20 cellular contexts compared by ENCODE assay signal in genomic region chr3:38614651-38615352, GRCh38. TPM values are rescaled to one million over a fixed set of nuclear protein-coding genes. Genes with fewer than 3 reads are reported as not detected.
DNase-seq lines count a peak whose midpoint lies in the region; ATAC-seq and TF ChIP-seq lines count a peak whose summit lies in the region.
"Had no signal": no experiment of that assay in that cellular context is flagged by ENCODE, and none has a peak within 500 bp of the region (broad histone marks: within the 10 kb centered on the region; RNA-seq: fewer than 3 reads in every experiment).

No MANE protein-coding gene starts in this region.

- H3K27me3 ChIP-seq in RWPE2 (ENCODE audit: insufficient read depth, poor library complexity, severe bottlenecking) (no peaks in the 10 kb centered on the region), sigmoid colon (no peaks in the 10 kb centered on the region)
- no peaks in the 10 kb centered on the region for H3K27me3 ChIP-seq in CD4-positive, alpha-beta T cell (ENCODE audit: control insufficient read depth, insufficient read depth, low read length)

- H3K4me1 ChIP-seq in RWPE2 (ENCODE audit: insufficient read depth, poor library complexity, severe bottlenecking) (no peaks in the 10 kb centered on the region), sigmoid colon (no peaks in the 10 kb centered on the region)
- H3K4me1 ChIP-seq: HAP-1 had no signal

- POLR2A ChIA-PET in CD4-positive, alpha-beta T cell (lab: Charles Lee) = no interaction called here

- no peak for TF ChIP-seq POLR2A in sigmoid colon (IDR thresholded peaks at IDR 0.05)

- no peak for TF ChIP-seq EP300 in sigmoid colon (IDR thresholded peaks at IDR 0.05)

- WGBS in sigmoid colon, 2 donors = 72 to 87% methylated on average over 9 of the region's 9 CpGs

- H3K4me3 Mint-ChIP-seq in CD4-positive, alpha-beta T cell = no peak overlapping the region
- H3K4me3 Mint-ChIP-seq: HFFc6 had no signal

- no peaks in the 10 kb centered on the region for H3K4me1 Mint-ChIP-seq in CD4-positive, alpha-beta T cell (ENCODE audit: low read depth)

- no peaks in the 10 kb centered on the region for H3K9me3 Mint-ChIP-seq in CD4-positive, alpha-beta T cell
- H3K9me3 Mint-ChIP-seq: HFFc6 had no signal

- ATAC-seq in RWPE2 (ENCODE audit: low read depth) (no peak), Right ventricle myocardium superior (ENCODE audit: poor library complexity) (peak; percentile 18), left ventricle myocardium superior (peak; percentile 23), GM18909 (IDR thresholded peaks at IDR 0.05; ENCODE audit: poor library complexity, unreplicated experiment) (no peak)
- ATAC-seq in CD4-positive, alpha-beta T cell (ENCODE audit: poor library complexity) = no peak

- CTCF ChIA-PET in CD4-positive, alpha-beta T cell (lab: Charles Lee) = no interaction called here

- TF ChIP-seq CTCF in RWPE2 (IDR thresholded peaks at IDR 0.05; ENCODE audit: poor library complexity, severe bottlenecking) (no peak), sigmoid colon (IDR thresholded peaks at IDR 0.05) (no peak), foreskin fibroblast (IDR thresholded peaks at IDR 0.05; ENCODE audit: low read depth, low read length) (no peak)
- no peak for TF ChIP-seq CTCF in CD4-positive, alpha-beta T cell (IDR thresholded peaks at IDR 0.05)

- no peaks in the 10 kb centered on the region for H3K36me3 ChIP-seq in RWPE2 (ENCODE audit: low read depth)
- no peaks in the 10 kb centered on the region for H3K36me3 ChIP-seq in sigmoid colon
- H3K36me3 ChIP-seq: HAP-1 had no signal

- DNase-seq in RWPE2 (ENCODE audit: low spot score) (peak; percentile 28), Right ventricle myocardium superior (no peak), left ventricle myocardium superior (no peak), sigmoid colon (peak; percentile 49), foreskin fibroblast (no peak)
- DNase-seq in CD4-positive, alpha-beta T cell = no peak
- DNase-seq: DMS53, GM23248, HFFc6, NCI-H1048, NCI-H1417, NCI-H1694, NCI-H2029 treated with DMSO at 0.1 percent for 48 hours, NCI-H446 treated with DMSO at 0.1 percent for 48 hours, NCI-H526 treated with DMSO at 0.1 percent for 48 hours, PC-9, SHP77 treated with DMSO at 0.1 percent for 48 hours had no signal

- H3K9me3 ChIP-seq in RWPE2 (ENCODE audit: severe bottlenecking) = no peaks in the 10 kb centered on the region
- no peaks in the 10 kb centered on the region for H3K9me3 ChIP-seq in sigmoid colon
- no peaks in the 10 kb centered on the region for H3K9me3 ChIP-seq in CD4-positive, alpha-beta T cell (ENCODE audit: control insufficient read depth, low read length)
- H3K9me3 ChIP-seq: HAP-1 had no signal

- intact Hi-C loops in Right ventricle myocardium superior (cut with DNase I) (no loop called here), left ventricle myocardium superior (cut with micrococcal nuclease) (no loop called here), sigmoid colon (cut with DNase I) (no loop called here)
- intact Hi-C loops in CD4-positive, alpha-beta T cell (cut with DNase I, micrococcal nuclease) = no loop called here

- H3K27me3 Mint-ChIP-seq in CD4-positive, alpha-beta T cell = no peaks in the 10 kb centered on the region

- no peaks in the 10 kb centered on the region for H3K36me3 Mint-ChIP-seq in CD4-positive, alpha-beta T cell (ENCODE audit: low read depth)

- no peak overlapping the region for H3K27ac Mint-ChIP-seq in CD4-positive, alpha-beta T cell
- H3K27ac Mint-ChIP-seq: HFFc6 had no signal

- H3K4me3 ChIP-seq in RWPE2 (ENCODE audit: severe bottlenecking) (no peak overlapping the region), sigmoid colon (no peak overlapping the region), foreskin fibroblast (ENCODE audit: low read depth in 1 of 2, low read length in 2 of 2) (no peak overlapping the region)
- H3K4me3 ChIP-seq: GM23248, HAP-1, PC-9 had no signal

- H3K27ac ChIP-seq in RWPE2 (ENCODE audit: poor library complexity, severe bottlenecking) = no peak overlapping the region
- no peak overlapping the region for H3K27ac ChIP-seq in sigmoid colon
- no peak overlapping the region for H3K27ac ChIP-seq in CD4-positive, alpha-beta T cell (ENCODE audit: low read depth, low read length)
- H3K27ac ChIP-seq: GM23248, HL-60, PC-9 had no signal

RNA-seq across cellular contexts. Expression of gene SCN5A, which starts 34.7 kb away (rescaled TPM):
- total RNA-seq in Right ventricle myocardium superior (162 TPM), left ventricle myocardium superior (133 TPM), sigmoid colon (1 to 10 TPM in 1 of 4 donors, under 1 TPM in 3; 0.33 to 1.9 (median 0.77) TPM)
- polyA plus RNA-seq in sigmoid colon = under 1 TPM; under 0.01 to 0.51 (median 0.23) TPM
- total RNA-seq in CD4-positive, alpha-beta T cell = under 1 TPM in 1 of 2 experiments, not detected in 1; 0.11 TPM
- total RNA-seq: GM23248 had no signal
- polyA plus RNA-seq: GM23248 had no signal

Comparison
In these comparisons a context has a peak if more than half of its experiments do, and no peak if none do; other contexts are left out.
1. ATAC-seq: peak in Right ventricle myocardium superior (single experiment) and left ventricle myocardium superior (single experiment); none in RWPE2 (single experiment), CD4-positive, alpha-beta T cell (single experiment) and GM18909 (single experiment).
2. DNase-seq: peak in RWPE2 (single experiment) and sigmoid colon (single experiment); none in Right ventricle myocardium superior (single experiment), left ventricle myocardium superior (single experiment), CD4-positive, alpha-beta T cell (0 of 10) and foreskin fibroblast (0 of 2).
3. RNA of gene SCN5A, which starts 34.7 kb away (total RNA-seq): 162 TPM in Right ventricle myocardium superior (single experiment) and 133 TPM in left ventricle myocardium superior (single experiment); 0.33 to 1.9 TPM in sigmoid colon and 0.11 TPM in CD4-positive, alpha-beta T cell; every median in the first group is over 10 times any median in the second.